17 cellular contexts compared by ENCODE assay signal in genomic region chr3:171497546-171497945, GRCh38. TPM values are rescaled to one million over a fixed set of nuclear protein-coding genes. Genes with fewer than 3 reads are reported as not detected.
A peak's percentile ranks its signal among the peaks of the same experiment; 100 is the strongest.
DNase-seq lines count a peak whose midpoint lies in the region; ATAC-seq and TF ChIP-seq lines count a peak whose summit lies in the region.
"Had no signal": no experiment of that assay in that cellular context is flagged by ENCODE, and none has a peak within 500 bp of the region (broad histone marks: within the 10 kb centered on the region; RNA-seq: fewer than 3 reads in every experiment).

No MANE protein-coding gene starts in this region.

- H3K27me3 Mint-ChIP-seq in neural progenitor cell (ENCODE audit: insufficient read depth, low read depth) = no peaks in the 10 kb centered on the region

- H2AFZ ChIP-seq in neural progenitor cell (replicated peaks) = no peak overlapping the region
- H2AFZ ChIP-seq: GM23248 had no signal

- H3K4me3 ChIP-seq in right atrium auricular region (no peak overlapping the region), neural progenitor cell (no peak overlapping the region), colonic mucosa (no peak overlapping the region)
- H3K4me3 ChIP-seq: A549, GM23248 had no signal

- H3K9me3 ChIP-seq in right atrium auricular region = no peaks in the 10 kb centered on the region
- H3K9me3 ChIP-seq in neural progenitor cell (ENCODE audit: low read depth) = no peaks in the 10 kb centered on the region
- no peaks in the 10 kb centered on the region for H3K9me3 ChIP-seq in colonic mucosa
- H3K9me3 ChIP-seq: A549, BE2C had no signal

- H3K36me3 Mint-ChIP-seq in neural progenitor cell = no peaks in the 10 kb centered on the region
- H3K36me3 Mint-ChIP-seq: CD8-positive, alpha-beta T cell had no signal

- DNase-seq in left cardiac atrium (no peak), right atrium auricular region (ENCODE audit: low spot score) (no peak), NCI-H524 treated with DMSO at 0.1 percent for 48 hours (lab: John Stamatoyannopoulos, UW) (peak; percentile 61), neural progenitor cell (ENCODE audit: low spot score) (no peak), colonic mucosa (no peak), NCI-H1105 treated with DMSO at 0.1 percent for 48 hours (lab: John Stamatoyannopoulos, UW) (no peak)
- DNase-seq: BE2C; CD8-positive, alpha-beta T cell; COR-L47; DMS153; DMS79 treated with DMSO at 0.1 percent for 48 hours; EL; GM23248 had no signal

- TF ChIP-seq CTCF in right atrium auricular region (IDR thresholded peaks at IDR 0.05) (no peak), neural progenitor cell (IDR thresholded peaks at IDR 0.05) (no peak), colonic mucosa (IDR thresholded peaks at IDR 0.05) (no peak)

- no peaks in the 10 kb centered on the region for H4K20me1 ChIP-seq in neural progenitor cell (ENCODE audit: low read depth)

- H3K27me3 ChIP-seq in right atrium auricular region = no peaks in the 10 kb centered on the region
- H3K27me3 ChIP-seq in neural progenitor cell = no peaks in the 10 kb centered on the region
- no peaks in the 10 kb centered on the region for H3K27me3 ChIP-seq in colonic mucosa
- H3K27me3 ChIP-seq: BE2C had no signal

- H3K9ac ChIP-seq in neural progenitor cell = no peak overlapping the region
- no peak overlapping the region for H3K9ac ChIP-seq in colonic mucosa (ENCODE audit: low read depth in 2 of 2, low read length in 2 of 2)
- H3K9ac ChIP-seq: GM23248 had no signal

- no peaks in the 10 kb centered on the region for H3F3A ChIP-seq in neural progenitor cell (ENCODE audit: low read depth)

- H3K36me3 ChIP-seq in right atrium auricular region (no peaks in the 10 kb centered on the region), neural progenitor cell (no peaks in the 10 kb centered on the region), colonic mucosa (no peaks in the 10 kb centered on the region)
- H3K36me3 ChIP-seq: BE2C had no signal

- no peaks in the 10 kb centered on the region for H3K9me3 Mint-ChIP-seq in neural progenitor cell
- H3K9me3 Mint-ChIP-seq: CD8-positive, alpha-beta T cell had no signal

- peak overlapping the region; percentile 9 for H3K27ac Mint-ChIP-seq in neural progenitor cell
- H3K27ac Mint-ChIP-seq: CD8-positive, alpha-beta T cell had no signal

- peaks cover 0 to 4% of the 10 kb centered on the region in 2 donors for H3K4me1 ChIP-seq in right atrium auricular region
- no peaks in the 10 kb centered on the region for H3K4me1 ChIP-seq in neural progenitor cell
- no peaks in the 10 kb centered on the region for H3K4me1 ChIP-seq in colonic mucosa
- H3K4me1 ChIP-seq: A549, BE2C had no signal

- intact Hi-C loops in left cardiac atrium (cut with DNase I) = no loop called here
- intact Hi-C loops in colonic mucosa (cut with DNase I) = no loop called here

- H3K4me3 Mint-ChIP-seq in neural progenitor cell = no peak overlapping the region
- H3K4me3 Mint-ChIP-seq: CD8-positive, alpha-beta T cell had no signal

- peak; percentile 55 to 60 for ATAC-seq in left cardiac atrium
- ATAC-seq: A549; CD8-positive, alpha-beta T cell; HCT116 had no signal

- H3K4me1 Mint-ChIP-seq in neural progenitor cell = peaks cover 22% of the 10 kb centered on the region

- H3K27ac ChIP-seq in right atrium auricular region (no peak overlapping the region), neural progenitor cell (no peak overlapping the region), colonic mucosa (no peak overlapping the region)
- H3K27ac ChIP-seq: A549, C4-2B, GM23248, HL-60 had no signal

- no peak overlapping the region for H3K4me2 ChIP-seq in neural progenitor cell
- H3K4me2 ChIP-seq: A549 had no signal

- H3K79me2 ChIP-seq in neural progenitor cell (ENCODE audit: low read depth) = no peaks in the 10 kb centered on the region

RNA-seq across cellular contexts. Expression of gene TNIK, which starts 37.3 kb away (rescaled TPM):
- total RNA-seq in left cardiac atrium = 10 to 100 TPM; 13.6 to 16.0 TPM
- 10 to 100 TPM in 1 of 2 donors, 1 to 10 TPM in 1; 9.0 to 11.6 TPM for total RNA-seq in right atrium auricular region
- total RNA-seq in neural progenitor cell (ENCODE audit: low replicate concordance) = 3.0 and 5.0 TPM in 2 replicates
- total RNA-seq in colonic mucosa = 10 to 100 TPM; 19.9 to 30.9 TPM
